In genomic region chr18:20971886-20972267, GRCh38 we compare ENCODE assay signal across 9 cellular contexts.
DNase-seq lines count a peak whose midpoint lies in the region; ATAC-seq and TF ChIP-seq lines count a peak whose summit lies in the region.
"Had no signal": no experiment of that assay in that cellular context is flagged by ENCODE, and none has a peak within 500 bp of the region (broad histone marks: within the 10 kb centered on the region; RNA-seq: fewer than 3 reads in every experiment).

No MANE protein-coding gene starts in this region.

- TF ChIP-seq CTCF in DOHH2 (IDR thresholded peaks at IDR 0.05; ENCODE audit: low read depth, low read length, poor library complexity, severe bottlenecking) (peak; percentile 54), HFFc6 (IDR thresholded peaks at IDR 0.05) (peak; percentile 79), RWPE1 (conservative IDR thresholded peaks at IDR 0.05; ENCODE audit: low read depth) (peak; percentile 36), fibroblast of villous mesenchyme (IDR thresholded peaks at IDR 0.05; ENCODE audit: insufficient read depth, low read depth, low read length) (peak; percentile 73), tibial nerve (IDR thresholded peaks at IDR 0.05) (peak in 3 of 5 experiments; percentile 25 to 34 (median 28)), dorsolateral prefrontal cortex (IDR thresholded peaks at IDR 0.05 in 54 of 56, conservative IDR thresholded peaks at IDR 0.05 in 2 of 56; ENCODE audit: low read depth in 1 of 56, partially characterized antibody in 56 of 56) (peak in 22 of 56 donors; percentile 6 to 37 (median 17))

- H3K9me3 Mint-ChIP-seq in HFFc6: no peaks in the 10 kb centered on the region

- H3K9me2 ChIP-seq in DOHH2 (replicated peaks; ENCODE audit: control insufficient read depth, low read length): no peaks in the 10 kb centered on the region

- H3K36me3 ChIP-seq in DOHH2 (ENCODE audit: control insufficient read depth, low read length) (peaks cover 42% of the 10 kb centered on the region), tibial nerve (peaks cover 2 to 84% (median 9%) of the 10 kb centered on the region in 3 donors)

- no peaks in the 10 kb centered on the region for H3F3A ChIP-seq in DOHH2 (ENCODE audit: control insufficient read depth, insufficient read depth)

- TF ChIP-seq POLR2A in tibial nerve (IDR thresholded peaks at IDR 0.05): no peak

- no peak overlapping the region for H3K4me3 Mint-ChIP-seq in HFFc6

- CTCF ChIA-PET in RWPE1 (lab: Yijun Ruan, JAX): interaction anchor here (0.6 kb wide), 1 partner anchor 579 kb away, joined by 3 read pairs; no protein-coding TSS in a partner anchor

- H3K4me1 ChIP-seq in DOHH2 (ENCODE audit: control insufficient read depth, low read length) (no peaks in the 10 kb centered on the region), tibial nerve (no peaks in the 10 kb centered on the region)

- peaks cover 18% of the 10 kb centered on the region for H3K4me1 Mint-ChIP-seq in HFFc6 (ENCODE audit: low read depth)

- ATAC-seq in HG03095 (IDR thresholded peaks at IDR 0.05; ENCODE audit: unreplicated experiment): no peak

- H4K20me1 ChIP-seq in DOHH2 (ENCODE audit: control insufficient read depth, insufficient read depth, low read depth, low read length): no peaks in the 10 kb centered on the region

- H3K4me3 ChIP-seq in DOHH2 (ENCODE audit: low read length): no peak overlapping the region
- no peak overlapping the region for H3K4me3 ChIP-seq in fibroblast of villous mesenchyme (ENCODE audit: low read depth, low read length)
- no peak overlapping the region for H3K4me3 ChIP-seq in tibial nerve
- no peak overlapping the region for H3K4me3 ChIP-seq in dorsolateral prefrontal cortex
- H3K4me3 ChIP-seq: skin epidermis had no signal

- H3K27ac ChIP-seq in DOHH2 (ENCODE audit: low read depth, low read length): no peak overlapping the region
- no peak overlapping the region for H3K27ac ChIP-seq in RWPE1
- no peak overlapping the region for H3K27ac ChIP-seq in tibial nerve
- no peak overlapping the region for H3K27ac ChIP-seq in dorsolateral prefrontal cortex
- H3K27ac ChIP-seq: skin epidermis had no signal

- H3K27me3 Mint-ChIP-seq in HFFc6 (ENCODE audit: insufficient read depth): peaks cover 7% of the 10 kb centered on the region; the same call in 1 of the 2 replicates

- H3K9me3 ChIP-seq in DOHH2 (ENCODE audit: control insufficient read depth, insufficient read depth, low read length) (no peaks in the 10 kb centered on the region), tibial nerve (no peaks in the 10 kb centered on the region)

- H3K36me3 Mint-ChIP-seq in HFFc6 (ENCODE audit: low read depth): peaks cover 44% of the 10 kb centered on the region

- no peak for TF ChIP-seq EP300 in tibial nerve (IDR thresholded peaks at IDR 0.05)

- H3K27me3 ChIP-seq in DOHH2 (ENCODE audit: control insufficient read depth, low read length) (no peaks in the 10 kb centered on the region), tibial nerve (no peaks in the 10 kb centered on the region), dorsolateral prefrontal cortex (no peaks in the 10 kb centered on the region)

- no peaks in the 10 kb centered on the region for H3K79me2 ChIP-seq in DOHH2 (ENCODE audit: control insufficient read depth, low read length)

- POLR2A ChIA-PET in RWPE1 (lab: Yijun Ruan, JAX; ENCODE audit: low non-redundant PET): no interaction called here

- intact Hi-C loops in dorsolateral prefrontal cortex (cut with DNase I): loop anchor here in 1 of 2 donors (10.0 kb wide), 1 partner anchor 143 kb away; the partner anchor contains the start of gene ROCK1

- H3K4me2 ChIP-seq in DOHH2 (ENCODE audit: low read length): no peak overlapping the region

- H3K27ac Mint-ChIP-seq in HFFc6: peak overlapping the region; percentile 1; the same call in 1 of the 2 replicates

- DNase-seq in HFFc6: peak; percentile 47
- peak; percentile 27 for DNase-seq in RWPE1 (ENCODE audit: low spot score)
- DNase-seq in fibroblast of villous mesenchyme (ENCODE audit: low read depth): peak; percentile 38
- DNase-seq in tibial nerve (ENCODE audit: low spot score in 2 of 2): peak in 1 of 2 donors; percentile 11
- no peak for DNase-seq in dorsolateral prefrontal cortex
- no peak for DNase-seq in NCI-H2029 (lab: John Stamatoyannopoulos, UW)

Comparison
In these comparisons a context has a peak if more than half of its experiments do, and no peak if none do; other contexts are left out.
1. DNase-seq: peak in HFFc6 (single experiment), RWPE1 (single experiment) and fibroblast of villous mesenchyme (single experiment); none in dorsolateral prefrontal cortex (0 of 10) and NCI-H2029 (single experiment).